12 cellular contexts compared by ENCODE assay signal in the genomic region with DNA sequence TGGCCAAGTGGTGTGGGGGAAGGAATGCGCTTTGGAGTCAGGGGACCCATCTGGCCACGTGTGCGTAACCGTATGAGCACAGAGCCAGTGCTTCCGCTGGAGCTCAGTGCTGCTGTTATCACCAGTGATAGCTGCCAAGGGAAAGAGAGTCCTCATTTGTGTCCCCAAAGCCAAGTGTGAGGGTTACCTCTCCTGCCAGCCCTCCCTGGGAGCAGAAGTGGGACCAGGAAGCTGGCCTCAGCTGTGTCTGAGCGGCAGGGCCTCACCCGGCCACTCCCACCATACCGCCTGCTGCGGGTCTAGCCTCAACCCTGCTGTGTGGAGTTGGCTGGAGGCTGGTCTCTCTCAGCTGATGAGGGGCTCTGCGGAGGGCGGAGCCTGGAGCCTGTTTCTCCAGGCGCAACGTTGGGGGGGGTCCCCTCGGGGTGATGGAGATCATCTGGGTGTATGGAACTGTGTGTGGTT. TPM values are rescaled to one million over a fixed set of nuclear protein-coding genes. Genes with fewer than 3 reads are reported as not detected.
DNase-seq lines count a peak whose midpoint lies in the region; ATAC-seq lines count a peak whose summit lies in the region.
"Had no signal": no experiment of that assay in that cellular context is flagged by ENCODE, and none has a peak within 500 bp of the region (broad histone marks: within the 10 kb centered on the region; RNA-seq: fewer than 3 reads in every experiment).

No MANE protein-coding gene starts in this region.

- intact Hi-C loops in cardiac septum (cut with DNase I): no loop called here

- peak; percentile 41 for DNase-seq in NCI-H1694 (lab: John Stamatoyannopoulos, UW)
- DNase-seq in NCI-H1694 treated with DMSO at 0.1 percent for 48 hours (lab: John Stamatoyannopoulos, UW): no peak
- peak; percentile 69 for DNase-seq in NCI-H2029 (lab: John Stamatoyannopoulos, UW)
- DNase-seq in cardiac septum (ENCODE audit: low spot score): peak; percentile 38
- peak; percentile 39 for DNase-seq in retina
- no peak for DNase-seq in RPMI8226
- no peak for DNase-seq in cortex of kidney (lab: John Stamatoyannopoulos, UW)
- DNase-seq: activated gamma-delta T cell, DMS153, NCI-H1092 treated with DMSO at 0.1 percent for 48 hours had no signal

- ATAC-seq in GM21786 (IDR thresholded peaks at IDR 0.05; ENCODE audit: unreplicated experiment): no peak
- ATAC-seq: stimulated activated memory B cell treated with anti-CD40 and anti-IgM and Interleukin-4, amounts not matched to agents 10 μg/mL and 1 μg/mL and 100 μg/mL, for 72 hours had no signal

RNA-seq across cellular contexts. Expression of a gene that starts 44.5 kb away (rescaled TPM):
- 8.5 TPM for total RNA-seq in cardiac septum

Comparison
In these comparisons a context has a peak if more than half of its experiments do, and no peak if none do; other contexts are left out.
1. DNase-seq: peak in NCI-H1694 (single experiment), NCI-H2029 (single experiment), cardiac septum (single experiment) and retina (single experiment); none in NCI-H1694 treated with DMSO at 0.1 percent for 48 hours (single experiment), RPMI8226 (single experiment) and cortex of kidney (single experiment).